In the genomic region with DNA sequence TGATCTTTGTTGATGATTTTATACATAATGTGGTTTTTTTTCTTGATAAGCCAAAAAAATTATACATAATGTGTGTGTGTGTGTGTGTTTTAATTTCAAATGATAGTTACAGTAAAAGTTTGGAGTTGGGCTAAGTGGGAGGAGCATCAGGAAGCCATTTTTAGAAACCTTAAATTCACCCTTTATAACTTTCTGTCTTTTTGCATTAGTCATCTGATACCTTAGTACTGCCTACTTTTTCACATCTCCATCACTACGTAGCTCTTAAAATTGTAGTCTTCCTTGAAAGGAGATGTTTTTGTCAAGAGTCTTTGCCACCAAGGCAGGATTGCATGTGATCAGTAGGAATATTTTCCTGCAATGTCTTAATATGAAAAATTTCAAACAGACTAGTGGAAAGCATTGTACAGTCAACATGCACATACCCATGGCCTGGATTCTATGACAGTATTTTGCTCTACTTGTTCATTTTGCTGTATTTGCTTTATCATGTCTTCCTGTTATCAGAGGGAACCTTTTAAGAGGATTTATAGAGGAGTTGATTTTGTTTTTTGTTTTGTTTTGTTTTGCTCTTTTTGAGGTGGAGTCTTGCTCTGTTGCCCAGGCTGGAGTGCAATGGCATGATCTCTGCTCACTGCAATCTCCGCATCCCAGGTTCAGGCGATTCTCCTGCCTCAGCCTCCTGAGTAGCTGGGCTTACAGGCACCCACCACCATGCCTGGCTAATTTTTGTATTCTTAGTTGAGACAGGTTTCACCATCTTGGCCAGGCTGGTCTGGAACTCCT, we compare ENCODE assay signal across 12 cellular contexts. TPM values are rescaled to one million over a fixed set of nuclear protein-coding genes. Genes with fewer than 3 reads are reported as not detected.
DNase-seq lines count a peak whose midpoint lies in the region; ATAC-seq and TF ChIP-seq lines count a peak whose summit lies in the region.
"Had no signal": no experiment of that assay in that cellular context is flagged by ENCODE, and none has a peak within 500 bp of the region (broad histone marks: within the 10 kb centered on the region; RNA-seq: fewer than 3 reads in every experiment).

No MANE protein-coding gene starts in this region.

- H2AFZ ChIP-seq in hepatocyte: no peak overlapping the region

- ATAC-seq in activated B cell treated with CpG ODN at 0.5 μM for 24 hours (ENCODE audit: low read depth) (no peak), body of pancreas (no peak)
- ATAC-seq in stimulated activated naive CD8-positive, alpha-beta T cell treated with anti-CD3 and anti-CD28 coated beads, Interleukin-15, amount 100 ng/mL, for 72 hours: no peak

- H3K4me1 ChIP-seq in hepatocyte (ENCODE audit: insufficient read depth) (peaks cover 33% of the 10 kb centered on the region), body of pancreas (peaks cover 70% of the 10 kb centered on the region)

- H3K9me3 Mint-ChIP-seq in activated naive CD4-positive, alpha-beta T cell treated with anti-CD3 and anti-CD28 coated beads, Interleukin-2, amount 10 ng/mL, durations not matched to agents 7 days and 5 days: no peaks in the 10 kb centered on the region
- H3K9me3 Mint-ChIP-seq in activated B cell treated with CpG ODN at 0.5 μM for 24 hours: no peaks in the 10 kb centered on the region
- no peaks in the 10 kb centered on the region for H3K9me3 Mint-ChIP-seq in stimulated activated naive CD8-positive, alpha-beta T cell treated with anti-CD3 and anti-CD28 coated beads, Interleukin-15, amount 100 ng/mL, for 72 hours

- H3K9me3 ChIP-seq in hepatocyte (ENCODE audit: low read depth) (no peaks in the 10 kb centered on the region), body of pancreas (no peaks in the 10 kb centered on the region)
- H3K9me3 ChIP-seq: MG63, spleen had no signal

- H3K4me1 Mint-ChIP-seq in activated naive CD4-positive, alpha-beta T cell treated with anti-CD3 and anti-CD28 coated beads, Interleukin-2, amount 10 ng/mL, durations not matched to agents 7 days and 5 days: peaks cover 72% of the 10 kb centered on the region
- peaks cover 79% of the 10 kb centered on the region for H3K4me1 Mint-ChIP-seq in activated B cell treated with CpG ODN at 0.5 μM for 24 hours
- H3K4me1 Mint-ChIP-seq in stimulated activated naive CD8-positive, alpha-beta T cell treated with anti-CD3 and anti-CD28 coated beads, Interleukin-15, amount 100 ng/mL, for 72 hours: peaks cover 85% of the 10 kb centered on the region

- peak overlapping the region; percentile 53 for H3K27ac ChIP-seq in hepatocyte
- H3K27ac ChIP-seq in body of pancreas: no peak overlapping the region

- H3K27me3 Mint-ChIP-seq in activated naive CD4-positive, alpha-beta T cell treated with anti-CD3 and anti-CD28 coated beads, Interleukin-2, amount 10 ng/mL, durations not matched to agents 7 days and 5 days: no peaks in the 10 kb centered on the region
- H3K27me3 Mint-ChIP-seq in activated B cell treated with CpG ODN at 0.5 μM for 24 hours: no peaks in the 10 kb centered on the region
- no peaks in the 10 kb centered on the region for H3K27me3 Mint-ChIP-seq in stimulated activated naive CD8-positive, alpha-beta T cell treated with anti-CD3 and anti-CD28 coated beads, Interleukin-15, amount 100 ng/mL, for 72 hours

- peaks cover 97% of the 10 kb centered on the region for H3K79me2 ChIP-seq in hepatocyte

- peaks cover 39% of the 10 kb centered on the region for H3K36me3 Mint-ChIP-seq in activated naive CD4-positive, alpha-beta T cell treated with anti-CD3 and anti-CD28 coated beads, Interleukin-2, amount 10 ng/mL, durations not matched to agents 7 days and 5 days
- peaks cover 32% of the 10 kb centered on the region for H3K36me3 Mint-ChIP-seq in activated B cell treated with CpG ODN at 0.5 μM for 24 hours (ENCODE audit: low read depth)

- H3K27me3 ChIP-seq in hepatocyte (no peaks in the 10 kb centered on the region), body of pancreas (no peaks in the 10 kb centered on the region)
- H3K27me3 ChIP-seq: MG63, spleen had no signal

- H3K9me2 ChIP-seq in hepatocyte (replicated peaks; ENCODE audit: insufficient read depth): no peaks in the 10 kb centered on the region

- WGBS in hepatocyte (ENCODE audit: low lambda C conversion rate, missing lambda C conversion rate): 92% methylated on average over 3 of the region's 3 CpGs
- 82 to 95% methylated on average over 3 of the region's 3 CpGs for WGBS in body of pancreas, 2 donors

- CTCF ChIA-PET in activated naive CD4-positive, alpha-beta T cell treated with anti-CD3 and anti-CD28 coated beads, Interleukin-2, amount 10 ng/mL, durations not matched to agents 7 days and 5 days (lab: Charles Lee): interaction anchor here (0.6 kb wide), 1 partner anchor 53 kb away, joined by 3 read pairs; no protein-coding TSS in a partner anchor
- CTCF ChIA-PET in activated B cell treated with CpG ODN at 0.5 μM for 24 hours (lab: Charles Lee): no interaction called here

- peaks cover 97% of the 10 kb centered on the region for H4K20me1 ChIP-seq in hepatocyte (ENCODE audit: insufficient read depth, poor library complexity, severe bottlenecking)

- H3K36me3 ChIP-seq in hepatocyte (replicated peaks; ENCODE audit: insufficient read depth, low read depth) (no peaks in the 10 kb centered on the region), body of pancreas (replicated peaks in 1 of 2; ENCODE audit: insufficient read depth in 1 of 2, low read depth in 2 of 2) (no peaks in the 10 kb centered on the region)

- H3K4me3 ChIP-seq in hepatocyte (no peak overlapping the region), body of pancreas (no peak overlapping the region)
- H3K4me3 ChIP-seq: MG63, spleen had no signal

- no peak overlapping the region for H3K4me3 Mint-ChIP-seq in activated naive CD4-positive, alpha-beta T cell treated with anti-CD3 and anti-CD28 coated beads, Interleukin-2, amount 10 ng/mL, durations not matched to agents 7 days and 5 days
- no peak overlapping the region for H3K4me3 Mint-ChIP-seq in activated B cell treated with CpG ODN at 0.5 μM for 24 hours
- H3K4me3 Mint-ChIP-seq in stimulated activated naive CD8-positive, alpha-beta T cell treated with anti-CD3 and anti-CD28 coated beads, Interleukin-15, amount 100 ng/mL, for 72 hours: peak overlapping the region; percentile 46

- no peak for DNase-seq in activated naive CD4-positive, alpha-beta T cell treated with anti-CD3 and anti-CD28 coated beads, Interleukin-2, amount 10 ng/mL, durations not matched to agents 7 days and 5 days
- no peak for DNase-seq in activated naive CD4-positive, alpha-beta T cell treated with Interleukin-2 at 50 U/mL for 16 hours
- no peak for DNase-seq in activated B cell treated with CpG ODN at 0.5 μM for 24 hours
- no peak for DNase-seq in hepatocyte (ENCODE audit: low spot score)
- DNase-seq in stimulated activated naive CD8-positive, alpha-beta T cell treated with anti-CD3 and anti-CD28 coated beads, Interleukin-15, amount 100 ng/mL, for 72 hours: no peak
- no peak for DNase-seq in body of pancreas
- no peak for DNase-seq in glomerular visceral epithelial cell (ENCODE audit: extremely low spot score)
- DNase-seq in NCI-H2227 (lab: John Stamatoyannopoulos, UW; ENCODE audit: unreplicated experiment): no peak
- DNase-seq: activated CD8-positive, alpha-beta memory T cell treated with anti-CD3 and anti-CD28 coated beads, Interleukin-2, amount 50 U/mL, for 4 hours; GDM1; MG63; spleen had no signal

- TF ChIP-seq POLR2A in body of pancreas (IDR thresholded peaks at IDR 0.05): no peak

- H3K4me2 ChIP-seq in hepatocyte: no peak overlapping the region

- H3K27ac Mint-ChIP-seq in activated naive CD4-positive, alpha-beta T cell treated with anti-CD3 and anti-CD28 coated beads, Interleukin-2, amount 10 ng/mL, durations not matched to agents 7 days and 5 days: peak overlapping the region; percentile 69
- H3K27ac Mint-ChIP-seq in activated B cell treated with CpG ODN at 0.5 μM for 24 hours: peak overlapping the region; percentile 78
- peak overlapping the region in 1 of 2 donors; percentile 31 for H3K27ac Mint-ChIP-seq in stimulated activated naive CD8-positive, alpha-beta T cell treated with anti-CD3 and anti-CD28 coated beads, Interleukin-15, amount 100 ng/mL, for 72 hours

- TF ChIP-seq CTCF in activated B cell treated with CpG ODN at 0.5 μM for 24 hours (IDR thresholded peaks at IDR 0.05) (no peak), hepatocyte (IDR thresholded peaks at IDR 0.05; ENCODE audit: poor library complexity) (no peak), body of pancreas (IDR thresholded peaks at IDR 0.05) (no peak)

- POLR2A ChIA-PET in activated B cell treated with CpG ODN at 0.5 μM for 24 hours (lab: Charles Lee): interaction anchor here (0.6 to 2.1 kb wide), 2 partner anchors 31 to 73 kb away, joined by 4 to 5 read pairs; no protein-coding TSS in a partner anchor

- intact Hi-C loops in activated B cell treated with CpG ODN at 0.5 μM for 24 hours (cut with micrococcal nuclease) (no loop called here), body of pancreas (cut with DNase I) (no loop called here)

RNA-seq across cellular contexts. Expression of a gene that starts 6.2 kb away (rescaled TPM):
- total RNA-seq in activated B cell treated with CpG ODN at 0.5 μM for 24 hours (119 and 122 TPM in 2 replicates), hepatocyte (74.7 and 105 TPM in 2 replicates), body of pancreas (100 to 1,000 TPM; 103 to 106 TPM)
- polyA plus RNA-seq in hepatocyte: 429 and 452 TPM in 2 replicates

RNA-seq across cellular contexts. Expression of a gene that starts 31.7 kb away (rescaled TPM):
- 7.1 and 11.4 TPM in 2 replicates for total RNA-seq in activated B cell treated with CpG ODN at 0.5 μM for 24 hours
- 19.9 and 20.6 TPM in 2 replicates for total RNA-seq in hepatocyte
- 4.5 and 5.8 TPM in 2 replicates for polyA plus RNA-seq in hepatocyte
- 10 to 100 TPM; 10.6 to 14.2 TPM for total RNA-seq in body of pancreas

Comparison
In these comparisons a context has a peak if more than half of its experiments do, and no peak if none do; other contexts are left out.
1. H3K4me3 Mint-ChIP-seq: peak in stimulated activated naive CD8-positive, alpha-beta T cell treated with anti-CD3 and anti-CD28 coated beads, Interleukin-15, amount 100 ng/mL, for 72 hours (2 of 2); none in activated naive CD4-positive, alpha-beta T cell treated with anti-CD3 and anti-CD28 coated beads, Interleukin-2, amount 10 ng/mL, durations not matched to agents 7 days and 5 days (single experiment) and activated B cell treated with CpG ODN at 0.5 μM for 24 hours (single experiment).